ENCODE assay signal across 1 cellular context in genomic region chr1:203410117-203410900, GRCh38.
TF ChIP-seq lines count a peak whose summit lies in the region.

No MANE protein-coding gene starts in this region.

TF ChIP-seq in HepG2, 621 proteins besides CTCF, POLR2A, EP300 and RAD21:
- TF ChIP-seq KDM3A (CRISPR knock-in tag; IDR thresholded peaks at IDR 0.05; ENCODE audit: low read depth) (no peak), KDM2A (CRISPR knock-in tag; IDR thresholded peaks at IDR 0.05; ENCODE audit: borderline replicate concordance, low read depth) (no peak), ZNF646 (CRISPR knock-in tag; IDR thresholded peaks at IDR 0.05) (no peak), PAX8 (CRISPR knock-in tag; IDR thresholded peaks at IDR 0.05; ENCODE audit: borderline replicate concordance) (no peak), FOXM1 (CRISPR knock-in tag; IDR thresholded peaks at IDR 0.05) (no peak), ZNF589 (CRISPR knock-in tag; conservative IDR thresholded peaks at IDR 0.05) (no peak), ZXDC (CRISPR knock-in tag; IDR thresholded peaks at IDR 0.05) (no peak), PHB2 (IDR thresholded peaks at IDR 0.05; ENCODE audit: partially characterized antibody) (no peak), SP5 (CRISPR knock-in tag; IDR thresholded peaks at IDR 0.05; ENCODE audit: borderline replicate concordance, low read depth) (no peak), KIAA2018 (CRISPR knock-in tag; IDR thresholded peaks at IDR 0.05; ENCODE audit: borderline replicate concordance) (no peak), ZNF143 (CRISPR knock-in tag; IDR thresholded peaks at IDR 0.05) (no peak), ZBED4 (CRISPR knock-in tag; IDR thresholded peaks at IDR 0.05; ENCODE audit: borderline replicate concordance) (no peak), ZNF367 (CRISPR knock-in tag; IDR thresholded peaks at IDR 0.05; ENCODE audit: borderline replicate concordance) (no peak), TFDP2 (CRISPR knock-in tag; IDR thresholded peaks at IDR 0.05) (no peak), ZNF839 (CRISPR knock-in tag; IDR thresholded peaks at IDR 0.05; ENCODE audit: borderline replicate concordance) (no peak)
